ENCODE assay signal across 7 cellular contexts in the genomic region with DNA sequence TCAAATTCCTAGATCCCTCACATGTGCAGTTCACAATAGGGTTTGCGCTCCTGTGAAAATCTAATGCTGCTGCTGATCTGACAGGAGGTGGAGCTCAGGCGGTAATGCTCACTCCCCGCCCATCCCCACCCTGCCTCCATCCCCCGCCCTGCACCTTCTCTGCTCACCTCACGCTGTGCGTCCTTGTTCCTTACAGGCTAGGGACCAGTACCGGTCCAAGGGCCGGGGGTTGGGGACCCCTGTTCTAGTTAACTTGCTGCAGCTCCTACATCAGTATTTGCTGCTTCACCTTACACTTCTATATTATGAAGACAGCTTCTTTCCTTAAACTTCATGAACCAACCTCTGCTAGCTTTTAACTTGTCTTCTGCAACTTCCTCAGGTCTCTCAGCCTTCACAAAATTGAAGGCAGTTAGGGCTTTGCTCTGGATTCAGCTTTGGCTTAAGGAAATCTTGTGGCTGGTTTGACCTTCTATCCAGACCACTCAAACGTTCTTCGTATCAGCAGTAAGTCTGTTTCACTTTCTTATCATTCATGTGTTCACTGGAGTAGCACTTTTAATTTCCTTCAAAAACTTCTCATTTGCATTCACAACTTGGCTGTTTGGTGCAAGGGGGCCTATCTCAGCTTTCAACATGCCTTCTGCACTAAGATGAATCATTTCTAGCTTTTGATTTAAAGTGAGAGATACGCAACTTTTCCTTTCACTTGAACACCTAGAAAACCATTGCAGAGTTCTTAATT.
DNase-seq lines count a peak whose midpoint lies in the region; ATAC-seq and TF ChIP-seq lines count a peak whose summit lies in the region.

No MANE protein-coding gene starts in this region.

- in situ Hi-C loops in brain microvascular endothelial cell (cut with HindIII; ENCODE audit: low pct_ligation_motif_present, low sequenced_read_pairs): no loop called here

- no peak for TF ChIP-seq CTCF in brain microvascular endothelial cell (IDR thresholded peaks at IDR 0.05; ENCODE audit: low read depth, low read length, missing control alignments)

- peak overlapping the region; percentile 12 for H3K4me3 ChIP-seq in brain microvascular endothelial cell (ENCODE audit: low read depth, low read length)

- no peaks in the 10 kb centered on the region for H3K27me3 ChIP-seq in brain microvascular endothelial cell (replicated peaks)

- no peak overlapping the region for H3K27ac ChIP-seq in brain microvascular endothelial cell

- ATAC-seq in GM19025 (IDR thresholded peaks at IDR 0.05; ENCODE audit: low read depth, unreplicated experiment) (peak; percentile 28), HG03175 (IDR thresholded peaks at IDR 0.05; ENCODE audit: unreplicated experiment) (peak; percentile 44), GM19328 (IDR thresholded peaks at IDR 0.05; ENCODE audit: unreplicated experiment) (no peak)

- DNase-seq in T-helper 22 cell (ENCODE audit: low read depth): peak; percentile 26
- no peak for DNase-seq in brain microvascular endothelial cell
- peak; percentile 31 for DNase-seq in kidney tubule cell (ENCODE audit: low spot score)
- peak; percentile 60 to 61 for DNase-seq in stimulated activated CD4-positive, alpha-beta T cell treated with anti-CD3 and anti-CD28 coated beads, Interleukin-2, amount 100 ng/mL, for 24 hours

- H3K36me3 ChIP-seq in brain microvascular endothelial cell (replicated peaks): no peaks in the 10 kb centered on the region
